7 cellular contexts compared by ENCODE assay signal in genomic region chr6:142454205-142454604, GRCh38.
DNase-seq lines count a peak whose midpoint lies in the region; TF ChIP-seq lines count a peak whose summit lies in the region.
"Not testable (repeated sequence)": the region's sequence is repeated elsewhere in the genome, so short reads cannot be mapped to it uniquely, and the experiment has no call there.

No MANE protein-coding gene starts in this region.

- not testable (repeated sequence) for TF ChIP-seq CTCF in AG10803 (conservative IDR thresholded peaks at IDR 0.05; ENCODE audit: low read length); astrocyte of the cerebellum (IDR thresholded peaks at IDR 0.05; ENCODE audit: low read depth, low read length, missing control alignments)

- DNase-seq in AG10803 (ENCODE audit: low read depth) (peak; percentile 69), HT-29 (ENCODE audit: low spot score) (peak; percentile 22), M059J (ENCODE audit: low read depth) (peak; percentile 82), astrocyte of the cerebellum (ENCODE audit: low read depth) (peak; percentile 35), dermis blood vessel endothelial cell (peak; percentile 31), foreskin melanocyte (peak; percentile 46), renal cortical epithelial cell (ENCODE audit: low read depth) (peak; percentile 42)

- not testable (repeated sequence) for H3K4me3 ChIP-seq in AG10803 (ENCODE audit: low read length); astrocyte of the cerebellum (ENCODE audit: low read depth, low read length)

- in situ Hi-C loops in astrocyte of the cerebellum (cut with HindIII; ENCODE audit: low sequenced_read_pairs) = not testable (repeated sequence)

Comparison
In these comparisons a context has a peak if more than half of its experiments do, and no peak if none do; other contexts are left out.
1. DNase-seq: peak in every context shown above with its lines; median percentile 82 in M059J; 69 in AG10803; 46 in foreskin melanocyte; 42 in renal cortical epithelial cell; 35 in astrocyte of the cerebellum; 31 in dermis blood vessel endothelial cell; 22 in HT-29.